ENCODE assay signal across 1 cellular context in genomic region chr6:151999194-151999593, GRCh38.
TF ChIP-seq lines count a peak whose summit lies in the region.

No MANE protein-coding gene starts in this region.

TF ChIP-seq in GM23338, 12 proteins besides CTCF, POLR2A, EP300 and RAD21 (continued from another document):
- TF ChIP-seq ZNF462 (CRISPR knock-in tag; IDR thresholded peaks at IDR 0.05): no peak
- no peak for TF ChIP-seq ETS1 (IDR thresholded peaks at IDR 0.05)
- TF ChIP-seq EZH2 (IDR thresholded peaks at IDR 0.05; ENCODE audit: low read depth, unreplicated experiment): no peak
- no peak for TF ChIP-seq CREB1 (CRISPR knock-in tag; IDR thresholded peaks at IDR 0.05; ENCODE audit: low read depth)
- no peak for TF ChIP-seq STAT1 (IDR thresholded peaks at IDR 0.05; ENCODE audit: unreplicated experiment)
TF ChIP-seq in GM23338: peak in this region for 0.
